Comparison of ENCODE assay signal across 16 cellular contexts in genomic region chr11:66072518-66072917, GRCh38. TPM values are rescaled to one million over a fixed set of nuclear protein-coding genes. Genes with fewer than 3 reads are reported as not detected.
DNase-seq lines count a peak whose midpoint lies in the region; ATAC-seq, FAIRE-seq and TF ChIP-seq lines count a peak whose summit lies in the region.
"Had no signal": no experiment of that assay in that cellular context is flagged by ENCODE, and none has a peak within 500 bp of the region (broad histone marks: within the 10 kb centered on the region; RNA-seq: fewer than 3 reads in every experiment).

No MANE protein-coding gene starts in this region.

- WGBS in GM12878 (ENCODE audit: insufficient coverage, insufficient replicate concordance, low lambda C conversion rate, missing lambda C conversion rate), result 84% methylated on average over 8 of the region's 8 CpGs

- POLR2A ChIA-PET in CD8-positive, alpha-beta memory T cell (lab: Charles Lee), result interaction anchor here (4.8 kb wide), 1 partner anchor 8 kb away, joined by 43 read pairs; no protein-coding TSS in a partner anchor
- POLR2A ChIA-PET in GM12878 (lab: Charles Lee), result interaction anchor here (0.6 to 6.3 kb wide), 4 partner anchors 41 to 216 kb away, joined by 3 to 56 read pairs (median 12); no protein-coding TSS in a partner anchor

- FAIRE-seq in GM12878 (lab: Jason Lieb, UNC), result no peak
- FAIRE-seq: endothelial cell of umbilical vein had no signal

- peaks cover 0 to 68% (median 12%) of the 10 kb centered on the region in 3 donors for H3K36me3 Mint-ChIP-seq in CD8-positive, alpha-beta memory T cell
- H3K36me3 Mint-ChIP-seq in HFFc6 (ENCODE audit: low read depth), result peaks cover 53% of the 10 kb centered on the region
- H3K36me3 Mint-ChIP-seq in nephron progenitor cell (ENCODE audit: low read depth), result peaks cover 56% of the 10 kb centered on the region

- peak overlapping the region; percentile 76 for H3K4me3 ChIP-seq in CD8-positive, alpha-beta memory T cell (ENCODE audit: low read length)
- peak overlapping the region; percentile 94 for H3K4me3 ChIP-seq in GM12878
- H3K4me3 ChIP-seq: body of pancreas had no signal

- peaks cover 60 to 73% (median 62%) of the 10 kb centered on the region in 3 donors for H3K4me1 Mint-ChIP-seq in CD8-positive, alpha-beta memory T cell
- H3K4me1 Mint-ChIP-seq in HFFc6 (ENCODE audit: low read depth), result peaks cover 54% of the 10 kb centered on the region
- peaks cover 47% of the 10 kb centered on the region for H3K4me1 Mint-ChIP-seq in nephron progenitor cell

- no peak overlapping the region for H3K27ac ChIP-seq in CD8-positive, alpha-beta memory T cell (ENCODE audit: low read depth, low read length)
- peak overlapping the region; percentile 26 for H3K27ac ChIP-seq in GM12878 (ENCODE audit: control insufficient read depth, insufficient read depth)
- H3K27ac ChIP-seq: SJSA1 had no signal

- no peak for TF ChIP-seq EP300 in GM12878 (IDR thresholded peaks at IDR 0.05; ENCODE audit: borderline replicate concordance in 1 of 2, control insufficient read depth in 1 of 2, low read depth in 2 of 2, low read length in 2 of 2)

- H3K9me3 ChIP-seq in CD8-positive, alpha-beta memory T cell (ENCODE audit: low read length), result no peaks in the 10 kb centered on the region
- no peaks in the 10 kb centered on the region for H3K9me3 ChIP-seq in GM12878 (replicated peaks; ENCODE audit: control insufficient read depth, insufficient read depth, low read length)
- H3K9me3 ChIP-seq: body of pancreas had no signal

- intact Hi-C loops in GM12878 (cut with micrococcal nuclease; ENCODE audit: unreplicated experiment), result loop anchor here (5.0 kb wide), 1 partner anchor 150 kb away; no protein-coding TSS in a partner anchor

- no peak overlapping the region for H2AFZ ChIP-seq in GM12878 (ENCODE audit: control insufficient read depth, low read depth, low read length)

- RAD21 ChIA-PET in GM12878 (lab: Charles Lee; ENCODE audit: unreplicated experiment), result interaction anchor here (1.5 to 7.3 kb wide), 5 partner anchors 9 to 63 kb away, joined by 7 to 81 read pairs (median 14); no protein-coding TSS in a partner anchor

- H3K4me2 ChIP-seq in GM12878 (ENCODE audit: control insufficient read depth, insufficient read depth), result peak overlapping the region; percentile 97

- no peak for ATAC-seq in GM12878
- ATAC-seq: body of pancreas had no signal

- no peaks in the 10 kb centered on the region for H3K27me3 ChIP-seq in CD8-positive, alpha-beta memory T cell (ENCODE audit: insufficient read depth, low read length, poor library complexity, severe bottlenecking)
- no peaks in the 10 kb centered on the region for H3K27me3 ChIP-seq in GM12878 (replicated peaks in 1 of 2; ENCODE audit: control insufficient read depth in 2 of 2, insufficient read depth in 2 of 2, low read length in 1 of 2)
- H3K27me3 ChIP-seq: body of pancreas, SJSA1 had no signal

- no peaks in the 10 kb centered on the region for H3K9me3 Mint-ChIP-seq in CD8-positive, alpha-beta memory T cell
- H3K9me3 Mint-ChIP-seq in HFFc6 (no peaks in the 10 kb centered on the region), nephron progenitor cell (no peaks in the 10 kb centered on the region)

- in situ Hi-C loops in GM12878 (cut with MboI), result no loop called here

- no peak for TF ChIP-seq RAD21 in GM12878 (IDR thresholded peaks at IDR 0.05; ENCODE audit: insufficient read depth, low read depth, low read length)

- H3K9ac ChIP-seq in GM12878 (ENCODE audit: control insufficient read depth, insufficient read depth, low read length), result peak overlapping the region; percentile 81; the same call in 1 of the 2 replicates

- CTCF ChIA-PET in CD8-positive, alpha-beta memory T cell (lab: Charles Lee), result interaction anchor here (0.8 to 8.1 kb wide), 4 partner anchors 9 to 62 kb away, joined by 3 to 103 read pairs (median 72); no protein-coding TSS in a partner anchor
- CTCF ChIA-PET in GM12878 (lab: Yijun Ruan, JAX), result interaction anchor here (0.6 to 20.0 kb wide), 5 partner anchors 23 to 153 kb away, joined by 3 to 195 read pairs (median 7); no protein-coding TSS in a partner anchor

- H3K27ac Mint-ChIP-seq in CD8-positive, alpha-beta memory T cell, result peak overlapping the region; percentile 12 to 95 (median 92)
- H3K27ac Mint-ChIP-seq in HFFc6 (peak overlapping the region; percentile 85), nephron progenitor cell (no peak overlapping the region)

- TF ChIP-seq POLR2A in GM12878 (IDR thresholded peaks at IDR 0.05; ENCODE audit: low read depth, low read length), result no peak

- peaks cover 20% of the 10 kb centered on the region for H3K36me3 ChIP-seq in CD8-positive, alpha-beta memory T cell (ENCODE audit: insufficient read depth, low read length)
- peaks cover 9 to 21% of the 10 kb centered on the region in 2 experiments for H3K36me3 ChIP-seq in GM12878 (ENCODE audit: control insufficient read depth in 2 of 2, insufficient read depth in 2 of 2, low read length in 1 of 2)

- TF ChIP-seq CTCF in HFFc6 (IDR thresholded peaks at IDR 0.05) (no peak), GM12878 (IDR thresholded peaks at IDR 0.05 in 2 of 3, conservative IDR thresholded peaks at IDR 0.05 in 1 of 3; ENCODE audit: control insufficient read depth in 2 of 3, extremely low read depth in 1 of 3, insufficient read depth in 1 of 3, low read depth in 3 of 3, low read length in 3 of 3) (no peak), nephron progenitor cell (IDR thresholded peaks at IDR 0.05) (no peak)

- SMC1A ChIA-PET in GM12878 (lab: Charles Lee; ENCODE audit: uncharacterized antibody, unreplicated experiment), result interaction anchor here (0.6 to 17.7 kb wide), 5 partner anchors 9 to 62 kb away, joined by 3 to 265 read pairs (median 5); no protein-coding TSS in a partner anchor

- H3K79me2 ChIP-seq in GM12878 (ENCODE audit: control insufficient read depth, insufficient read depth, low read length), result peaks cover 65% of the 10 kb centered on the region

- H3K4me1 ChIP-seq in CD8-positive, alpha-beta memory T cell (ENCODE audit: insufficient read depth, low read length), result peaks cover 44% of the 10 kb centered on the region
- H3K4me1 ChIP-seq in GM12878 (ENCODE audit: control insufficient read depth, insufficient read depth, low read length), result peaks cover 24% of the 10 kb centered on the region

- BruUV-seq in GM12878 (replicated peaks; lab: Mats Ljungman, UMichigan), result TSS peak; percentile 32

- DNase-seq in CD8-positive, alpha-beta memory T cell, result no peak
- DNase-seq in HFFc6 (no peak), GM12878 (ENCODE audit: low read depth, low spot score) (no peak), nephron progenitor cell (no peak), hepatic stellate cell (ENCODE audit: low spot score) (no peak), HK-2 (ENCODE audit: unreplicated experiment) (no peak)
- DNase-seq in activated effector memory CD4-positive, alpha-beta T cell treated with Interleukin-2 at 50 U/mL for 16 hours, result no peak
- DNase-seq: activated CD4-positive, alpha-beta T cell treated with anti-CD3 and anti-CD28 coated beads, Interleukin-2, amount 50 U/mL, for 48 hours; body of pancreas; DMS53; hypothalamus; MM.1S; NCI-H446 treated with DMSO at 0.1 percent for 48 hours; stimulated activated CD4-positive, alpha-beta T cell treated with anti-CD3 and anti-CD28 coated beads, Interleukin-12 subunit alpha, Interleukin-12 subunit beta, amount 100 ng/mL, for 4 hours had no signal

- no peaks in the 10 kb centered on the region for H4K20me1 ChIP-seq in GM12878 (ENCODE audit: control insufficient read depth, insufficient read depth)

- peak overlapping the region; percentile 93 to 98 (median 95) for H3K4me3 Mint-ChIP-seq in CD8-positive, alpha-beta memory T cell
- H3K4me3 Mint-ChIP-seq in HFFc6 (peak overlapping the region; percentile 97), nephron progenitor cell (peak overlapping the region; percentile 91)

- peaks cover 0 to 3% of the 10 kb centered on the region in 2 donors for H3K27me3 Mint-ChIP-seq in CD8-positive, alpha-beta memory T cell
- H3K27me3 Mint-ChIP-seq in HFFc6 (ENCODE audit: insufficient read depth) (no peaks in the 10 kb centered on the region; the same call in none of the 2 replicates), nephron progenitor cell (ENCODE audit: low read depth, poor library complexity) (no peaks in the 10 kb centered on the region)

RNA-seq across cellular contexts. Expression of gene PACS1, which starts 2.4 kb away (rescaled TPM):
- 10 to 100 TPM; 73.3 to 77.4 TPM for total RNA-seq in CD8-positive, alpha-beta memory T cell
- 86.1 TPM for polyA plus RNA-seq in CD8-positive, alpha-beta memory T cell
- total RNA-seq in HFFc6 (2021; fragmentation: NEBNext Ultra II Directional; extraction: Animal tissue kit (Norgen Biotek cat#: 25700)), result 100 to 1,000 TPM in 2 of 6 experiments, 10 to 100 TPM in 4; 82.8 to 114 (median 91.8) TPM
- 218 and 227 TPM in 2 replicates for total RNA-seq in GM12878 (2013; cell fraction: nucleolus; rRNA removed)
- total RNA-seq in GM12878 (2014; rRNA removed) (11.4 and 14.7 TPM in 2 replicates), GM12878 (2014; rRNA removed; fragmentation: Illumina TruSeq; extraction: Trizol) (13.9 and 15.0 TPM in 2 replicates), GM12878 (2021) (71.9 and 74.3 TPM in 2 replicates)
- polyA plus RNA-seq in GM12878 (2011; ENCODE audit: low read depth), result 39.8 TPM
- polyA plus RNA-seq in GM12878 (2011; rRNA removed) (22.3 and 27.2 TPM in 2 replicates), GM12878 (2014; fragmentation: Illumina TruSeq; extraction: Trizol) (24.8 and 40.1 TPM in 2 replicates), GM12878 (2014; fragmentation: Nextera tagmentation; extraction: Ambion mirVana) (1 to 10 TPM; 1.1 to 1.2 TPM), GM12878 (2014; rRNA removed) (30.3 and 35.6 TPM in 2 replicates), GM12878 (2016; fragmentation: Nextera tagmentation; extraction: Ambion mirVana) (10 to 100 TPM; 16.5 to 19.3 TPM)
- 22.9 and 29.1 TPM in 2 replicates for polyA plus RNA-seq in GM12878 (2011; cell fraction: cytosol; rRNA removed)
- polyA plus RNA-seq in GM12878 (2011; cell fraction: nucleus; rRNA removed), result 54.4 and 80.0 TPM in 2 replicates
- 74.3 and 85.8 TPM in 2 replicates for polyA plus RNA-seq in GM12878 (2012)
- 69.0 and 103 TPM in 2 replicates for polyA minus RNA-seq in GM12878 (2011; rRNA and poly(A)+ RNA removed)
- 39.8 and 50.6 TPM in 2 replicates for polyA minus RNA-seq in GM12878 (2011; cell fraction: cytosol; rRNA and poly(A)+ RNA removed)
- 40.5 and 66.1 TPM in 2 replicates for polyA minus RNA-seq in GM12878 (2011; cell fraction: nucleus; rRNA and poly(A)+ RNA removed)

RNA-seq across cellular contexts. Expression of gene SF3B2, which starts 20.4 kb away (rescaled TPM):
- 100 to 1,000 TPM; 261 to 274 TPM for total RNA-seq in CD8-positive, alpha-beta memory T cell
- polyA plus RNA-seq in CD8-positive, alpha-beta memory T cell, result 134 TPM
- total RNA-seq in HFFc6 (2021; fragmentation: NEBNext Ultra II Directional; extraction: Animal tissue kit (Norgen Biotek cat#: 25700)), result 100 to 1,000 TPM; 199 to 240 (median 222) TPM
- 164 and 227 TPM in 2 replicates for total RNA-seq in GM12878 (2013; cell fraction: nucleolus; rRNA removed)
- total RNA-seq in GM12878 (2014; rRNA removed), result 124 and 138 TPM in 2 replicates
- total RNA-seq in GM12878 (2014; rRNA removed; fragmentation: Illumina TruSeq; extraction: Trizol), result 144 and 150 TPM in 2 replicates
- total RNA-seq in GM12878 (2021), result 232 and 235 TPM in 2 replicates
- 102 TPM for polyA plus RNA-seq in GM12878 (2011; ENCODE audit: low read depth)
- 55.7 and 91.4 TPM in 2 replicates for polyA plus RNA-seq in GM12878 (2011; rRNA removed)
- polyA plus RNA-seq in GM12878 (2011; cell fraction: cytosol; rRNA removed), result 123 and 134 TPM in 2 replicates
- 123 and 176 TPM in 2 replicates for polyA plus RNA-seq in GM12878 (2011; cell fraction: nucleus; rRNA removed)
- 154 and 158 TPM in 2 replicates for polyA plus RNA-seq in GM12878 (2012)
- 220 and 221 TPM in 2 replicates for polyA plus RNA-seq in GM12878 (2014; fragmentation: Illumina TruSeq; extraction: Trizol)
- polyA plus RNA-seq in GM12878 (2014; fragmentation: Nextera tagmentation; extraction: Ambion mirVana), result 100 to 1,000 TPM in 1 of 2 experiments, 10 to 100 TPM in 1; 56.3 to 123 TPM
- 126 and 128 TPM in 2 replicates for polyA plus RNA-seq in GM12878 (2014; rRNA removed)
- polyA plus RNA-seq in GM12878 (2016; fragmentation: Nextera tagmentation; extraction: Ambion mirVana), result 100 to 1,000 TPM; 243 to 245 TPM
- 46.3 and 58.3 TPM in 2 replicates for polyA minus RNA-seq in GM12878 (2011; rRNA and poly(A)+ RNA removed)
- polyA minus RNA-seq in GM12878 (2011; cell fraction: cytosol; rRNA and poly(A)+ RNA removed), result 49.4 and 57.5 TPM in 2 replicates
- polyA minus RNA-seq in GM12878 (2011; cell fraction: nucleus; rRNA and poly(A)+ RNA removed), result 25.9 and 41.6 TPM in 2 replicates

RNA-seq across cellular contexts. Expression of gene GAL3ST3, which starts 23.6 kb away (rescaled TPM):
- total RNA-seq in CD8-positive, alpha-beta memory T cell, result not detected
- polyA plus RNA-seq in CD8-positive, alpha-beta memory T cell, result not detected
- total RNA-seq in HFFc6 (2021; fragmentation: NEBNext Ultra II Directional; extraction: Animal tissue kit (Norgen Biotek cat#: 25700)), result under 1 TPM in 1 of 6 experiments, not detected in 5; 0.14 TPM
- total RNA-seq in GM12878 (2013; cell fraction: nucleolus; rRNA removed), result not detected in 2 replicates
- total RNA-seq in GM12878 (2014; rRNA removed) (not detected in 2 replicates), GM12878 (2014; rRNA removed; fragmentation: Illumina TruSeq; extraction: Trizol) (not detected in 2 replicates), GM12878 (2021) (not detected in 2 replicates)
- polyA plus RNA-seq in GM12878 (2011; ENCODE audit: low read depth), result not detected
- polyA plus RNA-seq in GM12878 (2011; rRNA removed) (not detected in 2 replicates), GM12878 (2014; fragmentation: Illumina TruSeq; extraction: Trizol) (not detected in 2 replicates), GM12878 (2014; fragmentation: Nextera tagmentation; extraction: Ambion mirVana) (not detected), GM12878 (2014; rRNA removed) (0.06 and 0.15 TPM in 2 replicates), GM12878 (2016; fragmentation: Nextera tagmentation; extraction: Ambion mirVana) (under 1 TPM in 1 of 2 experiments, not detected in 1; 0.12 TPM)
- polyA plus RNA-seq in GM12878 (2011; cell fraction: cytosol; rRNA removed), result not detected in 2 replicates
- polyA plus RNA-seq in GM12878 (2011; cell fraction: nucleus; rRNA removed), result 0.10 TPM in 1 of 2 replicates, not detected in the other
- polyA plus RNA-seq in GM12878 (2012), result not detected in 2 replicates
- not detected in 2 replicates for polyA minus RNA-seq in GM12878 (2011; rRNA and poly(A)+ RNA removed)
- not detected in 2 replicates for polyA minus RNA-seq in GM12878 (2011; cell fraction: cytosol; rRNA and poly(A)+ RNA removed)
- not detected in 2 replicates for polyA minus RNA-seq in GM12878 (2011; cell fraction: nucleus; rRNA and poly(A)+ RNA removed)
- total RNA-seq: endothelial cell of umbilical vein, SJSA1 had no signal

RNA-seq across cellular contexts. Expression of gene CATSPER1, which starts 46.2 kb away (rescaled TPM):
- total RNA-seq in CD8-positive, alpha-beta memory T cell, result not detected
- not detected for polyA plus RNA-seq in CD8-positive, alpha-beta memory T cell
- total RNA-seq in HFFc6 (2021; fragmentation: NEBNext Ultra II Directional; extraction: Animal tissue kit (Norgen Biotek cat#: 25700)), result 1 to 10 TPM; 2.1 to 3.8 (median 2.7) TPM
- not detected in 2 replicates for total RNA-seq in GM12878 (2013; cell fraction: nucleolus; rRNA removed)
- total RNA-seq in GM12878 (2014; rRNA removed) (not detected in 2 replicates), GM12878 (2014; rRNA removed; fragmentation: Illumina TruSeq; extraction: Trizol) (not detected in 2 replicates), GM12878 (2021) (not detected in 2 replicates)
- polyA plus RNA-seq in GM12878 (2011; ENCODE audit: low read depth), result not detected
- polyA plus RNA-seq in GM12878 (2011; rRNA removed) (0.05 TPM in 1 of 2 replicates, not detected in the other), GM12878 (2014; fragmentation: Illumina TruSeq; extraction: Trizol) (not detected in 2 replicates), GM12878 (2014; fragmentation: Nextera tagmentation; extraction: Ambion mirVana) (under 1 TPM in 1 of 2 experiments, not detected in 1; 0.02 TPM), GM12878 (2014; rRNA removed) (not detected in 2 replicates), GM12878 (2016; fragmentation: Nextera tagmentation; extraction: Ambion mirVana) (not detected)
- polyA plus RNA-seq in GM12878 (2011; cell fraction: cytosol; rRNA removed), result 0.04 TPM in 1 of 2 replicates, not detected in the other
- not detected in 2 replicates for polyA plus RNA-seq in GM12878 (2011; cell fraction: nucleus; rRNA removed)
- polyA plus RNA-seq in GM12878 (2012), result not detected in 2 replicates
- polyA minus RNA-seq in GM12878 (2011; rRNA and poly(A)+ RNA removed), result 0.21 TPM in 1 of 2 replicates, not detected in the other
- not detected in 2 replicates for polyA minus RNA-seq in GM12878 (2011; cell fraction: cytosol; rRNA and poly(A)+ RNA removed)
- polyA minus RNA-seq in GM12878 (2011; cell fraction: nucleus; rRNA and poly(A)+ RNA removed), result not detected in 2 replicates
- total RNA-seq: body of pancreas had no signal
